8 cellular contexts compared by ENCODE assay signal in the genomic region with DNA sequence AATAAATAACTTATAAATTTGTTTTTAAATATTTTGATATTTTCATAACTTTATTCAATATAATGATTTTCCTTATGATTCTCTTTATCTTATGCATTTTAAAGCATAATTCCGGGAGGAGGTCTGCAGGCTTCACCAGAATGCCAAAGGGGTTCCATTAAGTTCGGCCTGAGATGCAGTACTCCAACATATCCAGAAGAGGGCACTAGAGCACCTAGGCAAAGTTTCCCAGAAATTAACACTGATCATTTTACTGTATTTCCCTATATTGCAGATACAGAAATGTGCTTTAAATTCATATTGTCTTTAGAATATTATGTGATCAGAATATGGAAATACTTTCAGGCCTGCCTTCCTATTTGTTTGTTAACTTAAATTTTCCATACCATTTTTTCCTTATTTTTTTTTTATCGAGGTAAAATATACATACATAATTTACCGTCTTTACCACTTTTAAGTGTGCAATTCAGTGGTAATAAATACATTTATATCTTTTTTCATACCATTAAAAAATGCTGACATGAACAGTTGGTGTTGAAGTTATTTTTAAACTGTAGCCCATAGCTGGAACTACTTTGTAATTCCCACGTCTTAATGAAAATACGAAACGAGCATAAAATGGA. TPM values are rescaled to one million over a fixed set of nuclear protein-coding genes. Genes with fewer than 3 reads are reported as not detected.
DNase-seq lines count a peak whose midpoint lies in the region; ATAC-seq and TF ChIP-seq lines count a peak whose summit lies in the region.

No MANE protein-coding gene starts in this region.

- TF ChIP-seq CTCF in CD14-positive monocyte (IDR thresholded peaks at IDR 0.05) (peak; percentile 98), fibroblast of mammary gland (conservative IDR thresholded peaks at IDR 0.05; ENCODE audit: control insufficient read depth, insufficient read depth, low read depth, low read length) (peak; percentile 98), neutrophil (IDR thresholded peaks at IDR 0.05) (peak; percentile 95)

- H3K27me3 Mint-ChIP-seq in CD14-positive monocyte (ENCODE audit: low read depth in 3 of 3): peaks cover 15 to 17% (median 16%) of the 10 kb centered on the region in 3 donors
- H3K27me3 Mint-ChIP-seq in activated CD4-positive, alpha-beta T cell treated with anti-CD3 and anti-CD28 coated beads, Interleukin-2, amount 10 ng/mL, durations not matched to agents 24 days and 14 days: peaks cover 31% of the 10 kb centered on the region
- no peaks in the 10 kb centered on the region for H3K27me3 Mint-ChIP-seq in stimulated activated memory B cell treated with anti-CD40 and anti-IgM and Interleukin-4, amounts not matched to agents 10 μg/mL and 1 μg/mL and 100 μg/mL, for 72 hours

- no peaks in the 10 kb centered on the region for H3K9me3 ChIP-seq in neutrophil

- H3K27me3 ChIP-seq in neutrophil: peaks cover 32% of the 10 kb centered on the region

- no peaks in the 10 kb centered on the region for H3K4me1 Mint-ChIP-seq in CD14-positive monocyte
- H3K4me1 Mint-ChIP-seq in activated CD4-positive, alpha-beta T cell treated with anti-CD3 and anti-CD28 coated beads, Interleukin-2, amount 10 ng/mL, durations not matched to agents 24 days and 14 days: peaks cover 8% of the 10 kb centered on the region
- peaks cover 17% of the 10 kb centered on the region for H3K4me1 Mint-ChIP-seq in stimulated activated memory B cell treated with anti-CD40 and anti-IgM and Interleukin-4, amounts not matched to agents 10 μg/mL and 1 μg/mL and 100 μg/mL, for 72 hours

- ATAC-seq in GM18868 (IDR thresholded peaks at IDR 0.05; ENCODE audit: unreplicated experiment): peak; percentile 39
- no peak for ATAC-seq in GM18502 (IDR thresholded peaks at IDR 0.05; ENCODE audit: poor library complexity, unreplicated experiment)
- ATAC-seq in stimulated activated memory B cell treated with anti-CD40 and anti-IgM and Interleukin-4, amounts not matched to agents 10 μg/mL and 1 μg/mL and 100 μg/mL, for 72 hours: no peak

- H3K4me3 Mint-ChIP-seq in CD14-positive monocyte: no peak overlapping the region
- no peak overlapping the region for H3K4me3 Mint-ChIP-seq in activated CD4-positive, alpha-beta T cell treated with anti-CD3 and anti-CD28 coated beads, Interleukin-2, amount 10 ng/mL, durations not matched to agents 24 days and 14 days
- H3K4me3 Mint-ChIP-seq in stimulated activated memory B cell treated with anti-CD40 and anti-IgM and Interleukin-4, amounts not matched to agents 10 μg/mL and 1 μg/mL and 100 μg/mL, for 72 hours: no peak overlapping the region

- no peak for DNase-seq in CD14-positive monocyte (ENCODE audit: low spot score)
- peak; percentile 61 for DNase-seq in NCI-H2227 (lab: John Stamatoyannopoulos, UW; ENCODE audit: unreplicated experiment)
- DNase-seq in activated CD4-positive, alpha-beta T cell treated with anti-CD3 and anti-CD28 coated beads, Interleukin-2, amount 10 ng/mL, durations not matched to agents 24 days and 14 days: peak; percentile 89
- peak; percentile 56 for DNase-seq in fibroblast of mammary gland (ENCODE audit: low read depth)

- H3K4me1 ChIP-seq in neutrophil (ENCODE audit: control insufficient read depth in 1 of 2, insufficient read depth in 1 of 2, low read depth in 1 of 2, low read length in 1 of 2): no peaks in the 10 kb centered on the region

- no peaks in the 10 kb centered on the region for H3K36me3 ChIP-seq in neutrophil

- intact Hi-C loops in CD14-positive monocyte (cut with micrococcal nuclease): loop anchor here (5.0 to 10.0 kb wide), 3 partner anchors 60 to 172 kb away; a partner anchor contains a TSS
- intact Hi-C loops in activated CD4-positive, alpha-beta T cell treated with anti-CD3 and anti-CD28 coated beads, Interleukin-2, amount 10 ng/mL, durations not matched to agents 24 days and 14 days (cut with micrococcal nuclease): loop anchor here (1.0 to 10.0 kb wide), 4 partner anchors 64 to 214 kb away; no protein-coding TSS in a partner anchor

- no peak overlapping the region for H3K27ac ChIP-seq in neutrophil

- H3K9me3 Mint-ChIP-seq in CD14-positive monocyte: no peaks in the 10 kb centered on the region
- no peaks in the 10 kb centered on the region for H3K9me3 Mint-ChIP-seq in activated CD4-positive, alpha-beta T cell treated with anti-CD3 and anti-CD28 coated beads, Interleukin-2, amount 10 ng/mL, durations not matched to agents 24 days and 14 days
- H3K9me3 Mint-ChIP-seq in stimulated activated memory B cell treated with anti-CD40 and anti-IgM and Interleukin-4, amounts not matched to agents 10 μg/mL and 1 μg/mL and 100 μg/mL, for 72 hours: no peaks in the 10 kb centered on the region

- H3K4me3 ChIP-seq in fibroblast of mammary gland (ENCODE audit: control insufficient read depth, low read depth, low read length) (no peak overlapping the region), neutrophil (ENCODE audit: low read depth in 1 of 2, low read length in 1 of 2) (no peak overlapping the region)

- H3K36me3 Mint-ChIP-seq in CD14-positive monocyte: peaks cover 0 to 3% of the 10 kb centered on the region in 2 donors
- no peaks in the 10 kb centered on the region for H3K36me3 Mint-ChIP-seq in activated CD4-positive, alpha-beta T cell treated with anti-CD3 and anti-CD28 coated beads, Interleukin-2, amount 10 ng/mL, durations not matched to agents 24 days and 14 days (ENCODE audit: low read depth)
- no peaks in the 10 kb centered on the region for H3K36me3 Mint-ChIP-seq in stimulated activated memory B cell treated with anti-CD40 and anti-IgM and Interleukin-4, amounts not matched to agents 10 μg/mL and 1 μg/mL and 100 μg/mL, for 72 hours

- no peak overlapping the region for H3K27ac Mint-ChIP-seq in CD14-positive monocyte
- no peak overlapping the region for H3K27ac Mint-ChIP-seq in activated CD4-positive, alpha-beta T cell treated with anti-CD3 and anti-CD28 coated beads, Interleukin-2, amount 10 ng/mL, durations not matched to agents 24 days and 14 days
- no peak overlapping the region for H3K27ac Mint-ChIP-seq in stimulated activated memory B cell treated with anti-CD40 and anti-IgM and Interleukin-4, amounts not matched to agents 10 μg/mL and 1 μg/mL and 100 μg/mL, for 72 hours

RNA-seq across cellular contexts. Expression of a gene that starts 58.9 kb away (rescaled TPM):
- polyA plus RNA-seq in CD14-positive monocyte: 100 to 1,000 TPM; 218 to 255 TPM
- 57.8 and 60.2 TPM in 2 replicates for total RNA-seq in activated CD4-positive, alpha-beta T cell treated with anti-CD3 and anti-CD28 coated beads, Interleukin-2, amount 10 ng/mL, durations not matched to agents 24 days and 14 days
